ENCODE assay signal across 12 cellular contexts in genomic region chr3:48820626-48821324, GRCh38. TPM values are rescaled to one million over a fixed set of nuclear protein-coding genes. Genes with fewer than 3 reads are reported as not detected.
DNase-seq lines count a peak whose midpoint lies in the region; ATAC-seq, FAIRE-seq and TF ChIP-seq lines count a peak whose summit lies in the region.
"Had no signal": no experiment of that assay in that cellular context is flagged by ENCODE, and none has a peak within 500 bp of the region (broad histone marks: within the 10 kb centered on the region; RNA-seq: fewer than 3 reads in every experiment).

No MANE protein-coding gene starts in this region.

- H3K36me3 Mint-ChIP-seq in HFFc6 (ENCODE audit: low read depth) (0 out of 2 replicates have a peak, but pooled peaks cover 7% of the 10 kb centered on the region), progenitor cell of endocrine pancreas (ENCODE audit: insufficient read depth) (no peaks in the 10 kb centered on the region), immature natural killer cell (no peaks in the 10 kb centered on the region)

- ATAC-seq in heart left ventricle, result peak; percentile 22 to 75 (median 69)
- ATAC-seq in GM21786 (IDR thresholded peaks at IDR 0.05; ENCODE audit: unreplicated experiment), result no peak

- H3K9me3 ChIP-seq in heart left ventricle (no peaks in the 10 kb centered on the region), kidney (ENCODE audit: control insufficient read depth in 1 of 2, low read length in 2 of 2) (no peaks in the 10 kb centered on the region)
- H3K9me3 ChIP-seq: adrenal gland had no signal

- H3K4me3 Mint-ChIP-seq in HFFc6, result no peak overlapping the region
- H3K4me3 Mint-ChIP-seq in progenitor cell of endocrine pancreas (ENCODE audit: low read depth), result no peak overlapping the region
- no peak overlapping the region for H3K4me3 Mint-ChIP-seq in immature natural killer cell

- H3K36me3 ChIP-seq in heart left ventricle (peaks cover 0 to 5% (median 0%) of the 10 kb centered on the region in 9 donors), kidney (ENCODE audit: control insufficient read depth in 1 of 2, insufficient read depth in 2 of 2, low read length in 2 of 2) (no peaks in the 10 kb centered on the region)
- H3K36me3 ChIP-seq: adrenal gland had no signal

- 50 to 65% (median 56%) methylated on average over 2 of the region's 2 CpGs for WGBS in heart left ventricle, 4 donors

- H3K27ac ChIP-seq in heart left ventricle (peak overlapping the region in 9 of 12 donors; percentile 5 to 63 (median 41)), kidney (ENCODE audit: low read depth in 2 of 2, low read length in 2 of 2) (no peak overlapping the region)

- peak overlapping the region; percentile 9; the same call in 1 of the 2 replicates for H3K27ac Mint-ChIP-seq in HFFc6
- no peak overlapping the region for H3K27ac Mint-ChIP-seq in progenitor cell of endocrine pancreas
- peak overlapping the region in 3 of 6 donors; percentile 14 to 56 (median 26) for H3K27ac Mint-ChIP-seq in immature natural killer cell

- no peaks in the 10 kb centered on the region for H3K27me3 ChIP-seq in heart left ventricle
- H3K27me3 ChIP-seq: adrenal gland had no signal

- H3K9me3 Mint-ChIP-seq in HFFc6, result no peaks in the 10 kb centered on the region
- H3K9me3 Mint-ChIP-seq in progenitor cell of endocrine pancreas (ENCODE audit: low read depth), result no peaks in the 10 kb centered on the region
- no peaks in the 10 kb centered on the region for H3K9me3 Mint-ChIP-seq in immature natural killer cell

- TF ChIP-seq CTCF in HFFc6 (IDR thresholded peaks at IDR 0.05) (no peak), heart left ventricle (IDR thresholded peaks at IDR 0.05) (no peak), kidney (IDR thresholded peaks at IDR 0.05; ENCODE audit: borderline replicate concordance, extremely low read depth, insufficient read depth) (no peak), progenitor cell of endocrine pancreas (IDR thresholded peaks at IDR 0.05; ENCODE audit: unreplicated experiment) (no peak)

- H3K4me1 ChIP-seq in heart left ventricle (peaks cover 0 to 29% (median 19%) of the 10 kb centered on the region in 12 donors), kidney (ENCODE audit: control insufficient read depth in 1 of 2, insufficient read depth in 1 of 2, low read depth in 1 of 2, low read length in 2 of 2) (peaks cover 4 to 8% of the 10 kb centered on the region in 2 donors)

- H3K4me3 ChIP-seq in heart left ventricle, result no peak overlapping the region
- no peak overlapping the region for H3K4me3 ChIP-seq in kidney (ENCODE audit: low read length in 2 of 2)
- H3K4me3 ChIP-seq: adrenal gland had no signal

- no peaks in the 10 kb centered on the region for H3K27me3 Mint-ChIP-seq in HFFc6 (ENCODE audit: insufficient read depth)
- no peaks in the 10 kb centered on the region for H3K27me3 Mint-ChIP-seq in progenitor cell of endocrine pancreas
- H3K27me3 Mint-ChIP-seq in immature natural killer cell (ENCODE audit: low read depth in 3 of 3), result peaks cover 0 to 3% (median 0%) of the 10 kb centered on the region in 3 donors

- FAIRE-seq in kidney (lab: Jason Lieb, UNC), result no peak

- H3K9ac ChIP-seq in kidney (ENCODE audit: low read length in 2 of 2), result no peak overlapping the region

- intact Hi-C loops in heart left ventricle (cut with DNase I), result no loop called here
- intact Hi-C loops in kidney (cut with DNase I), result no loop called here

- H3K4me1 Mint-ChIP-seq in HFFc6 (ENCODE audit: low read depth) (peaks cover 19% of the 10 kb centered on the region), progenitor cell of endocrine pancreas (ENCODE audit: low read depth) (no peaks in the 10 kb centered on the region), immature natural killer cell (peaks cover 44 to 62% of the 10 kb centered on the region in 2 donors)

- peak; percentile 26 for DNase-seq in HFFc6
- DNase-seq in astrocyte of the hippocampus (ENCODE audit: low read depth, low spot score), result peak; percentile 79
- DNase-seq in heart left ventricle, result peak in 2 of 5 donors; percentile 16 to 29
- DNase-seq in renal cortical epithelial cell (ENCODE audit: low read depth), result peak; percentile 64
- no peak for DNase-seq in kidney
- no peak for DNase-seq in progenitor cell of endocrine pancreas (ENCODE audit: low spot score, unreplicated experiment)
- no peak for DNase-seq in immature natural killer cell
- DNase-seq: activated CD8-positive, alpha-beta memory T cell treated with anti-CD3 and anti-CD28 coated beads, Interleukin-2, amount 50 U/mL, for 48 hours; NCI-H345; posterior cingulate gyrus had no signal

- TF ChIP-seq POLR2A in heart left ventricle (IDR thresholded peaks at IDR 0.05), result no peak

RNA-seq across cellular contexts. Expression of gene PRKAR2A, which starts 26.9 kb away (rescaled TPM):
- total RNA-seq in HFFc6 (2021; fragmentation: NEBNext Ultra II Directional; extraction: Animal tissue kit (Norgen Biotek cat#: 25700)), result 10 to 100 TPM; 60.6 to 72.7 (median 68.2) TPM
- total RNA-seq in heart left ventricle (10 to 100 TPM; 33.2 to 71.6 (median 44.9) TPM), renal cortical epithelial cell (33.5 and 44.5 TPM in 2 replicates), kidney (49.9 TPM), progenitor cell of endocrine pancreas (30.0 and 34.5 TPM in 2 replicates)
- polyA plus RNA-seq in heart left ventricle (10 to 100 TPM; 10.6 to 35.8 TPM), kidney (ENCODE audit: insufficient read depth, low read depth, low replicate concordance) (10.4 TPM), immature natural killer cell (10 to 100 TPM; 16.0 to 21.4 (median 17.9) TPM)

Comparison
In these comparisons a context has a peak if more than half of its experiments do, and no peak if none do; other contexts are left out.
1. DNase-seq: peak in HFFc6 (single experiment), astrocyte of the hippocampus (single experiment) and renal cortical epithelial cell (single experiment); none in kidney (single experiment), progenitor cell of endocrine pancreas (single experiment) and immature natural killer cell (0 of 3).
2. H3K27ac ChIP-seq: peak in heart left ventricle (9 of 12); none in kidney (0 of 2).